3 cellular contexts compared by ENCODE assay signal in the genomic region with DNA sequence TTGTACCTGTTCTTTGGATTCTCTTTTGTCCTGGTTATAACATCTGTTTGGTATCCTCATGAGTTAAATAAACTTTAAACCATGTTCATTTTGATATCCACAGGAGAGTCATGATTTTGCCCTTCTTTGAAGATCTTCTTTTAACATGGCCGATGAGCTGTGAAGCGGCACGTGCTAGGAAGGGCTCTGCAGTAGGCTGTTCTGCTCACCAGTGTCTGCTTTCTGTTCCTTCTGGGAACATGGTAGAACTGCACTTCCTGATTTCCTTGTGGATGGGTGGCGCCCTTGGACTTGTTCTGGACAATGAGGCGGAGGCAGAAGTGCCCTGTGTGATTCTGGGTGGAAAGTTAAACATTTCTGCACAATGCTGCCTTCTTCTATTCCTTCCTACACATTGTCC.
A peak's percentile ranks its signal among the peaks of the same experiment; 100 is the strongest.
TF ChIP-seq lines count a peak whose summit lies in the region.

No MANE protein-coding gene starts in this region.

TF ChIP-seq in GM23338, 12 proteins besides CTCF, POLR2A, EP300 and RAD21:
- peak; percentile 55; the same call in 1 of the 2 replicates for TF ChIP-seq ZNF331 (CRISPR knock-in tag; IDR thresholded peaks at IDR 0.05; ENCODE audit: low read depth)
- no peak for TF ChIP-seq STAT1 (IDR thresholded peaks at IDR 0.05; ENCODE audit: unreplicated experiment)
TF ChIP-seq in GM23338: peak in this region for 1.

TF ChIP-seq in HEK293, 187 proteins besides CTCF, POLR2A, EP300 and RAD21:
- TF ChIP-seq, protein P1, sequence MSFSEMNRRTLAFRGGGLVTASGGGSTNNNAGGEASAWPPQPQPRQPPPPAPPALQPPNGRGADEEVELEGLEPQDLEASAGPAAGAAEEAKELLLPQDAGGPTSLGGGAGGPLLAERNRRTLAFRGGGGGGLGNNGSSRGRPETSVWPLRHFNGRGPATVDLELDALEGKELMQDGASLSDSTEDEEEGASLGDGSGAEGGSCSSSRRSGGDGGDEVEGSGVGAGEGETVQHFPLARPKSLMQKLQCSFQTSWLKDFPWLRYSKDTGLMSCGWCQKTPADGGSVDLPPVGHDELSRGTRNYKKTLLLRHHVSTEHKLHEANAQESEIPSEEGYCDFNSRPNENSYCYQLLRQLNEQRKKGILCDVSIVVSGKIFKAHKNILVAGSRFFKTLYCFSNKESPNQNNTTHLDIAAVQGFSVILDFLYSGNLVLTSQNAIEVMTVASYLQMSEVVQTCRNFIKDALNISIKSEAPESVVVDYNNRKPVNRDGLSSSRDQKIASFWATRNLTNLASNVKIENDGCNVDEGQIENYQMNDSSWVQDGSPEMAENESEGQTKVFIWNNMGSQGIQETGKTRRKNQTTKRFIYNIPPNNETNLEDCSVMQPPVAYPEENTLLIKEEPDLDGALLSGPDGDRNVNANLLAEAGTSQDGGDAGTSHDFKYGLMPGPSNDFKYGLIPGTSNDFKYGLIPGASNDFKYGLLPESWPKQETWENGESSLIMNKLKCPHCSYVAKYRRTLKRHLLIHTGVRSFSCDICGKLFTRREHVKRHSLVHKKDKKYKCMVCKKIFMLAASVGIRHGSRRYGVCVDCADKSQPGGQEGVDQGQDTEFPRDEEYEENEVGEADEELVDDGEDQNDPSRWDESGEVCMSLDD (tag by site-specific recombination; IDR thresholded peaks at IDR 0.05): no peak
- peak; percentile 42 for TF ChIP-seq SETDB1 (IDR thresholded peaks at IDR 0.05; ENCODE audit: insufficient read length, low read length)

TF ChIP-seq in H1, 55 proteins besides CTCF, POLR2A, EP300 and RAD21:
- TF ChIP-seq ZNF274 (IDR thresholded peaks at IDR 0.05; ENCODE audit: borderline replicate concordance, extremely low read depth, low read length): no peak
- no peak for TF ChIP-seq TAF1 (IDR thresholded peaks at IDR 0.05; ENCODE audit: low read depth, low read length)
- TF ChIP-seq, protein P2, sequence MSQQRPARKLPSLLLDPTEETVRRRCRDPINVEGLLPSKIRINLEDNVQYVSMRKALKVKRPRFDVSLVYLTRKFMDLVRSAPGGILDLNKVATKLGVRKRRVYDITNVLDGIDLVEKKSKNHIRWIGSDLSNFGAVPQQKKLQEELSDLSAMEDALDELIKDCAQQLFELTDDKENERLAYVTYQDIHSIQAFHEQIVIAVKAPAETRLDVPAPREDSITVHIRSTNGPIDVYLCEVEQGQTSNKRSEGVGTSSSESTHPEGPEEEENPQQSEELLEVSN (IDR thresholded peaks at IDR 0.05): no peak
- TF ChIP-seq, protein P3, sequence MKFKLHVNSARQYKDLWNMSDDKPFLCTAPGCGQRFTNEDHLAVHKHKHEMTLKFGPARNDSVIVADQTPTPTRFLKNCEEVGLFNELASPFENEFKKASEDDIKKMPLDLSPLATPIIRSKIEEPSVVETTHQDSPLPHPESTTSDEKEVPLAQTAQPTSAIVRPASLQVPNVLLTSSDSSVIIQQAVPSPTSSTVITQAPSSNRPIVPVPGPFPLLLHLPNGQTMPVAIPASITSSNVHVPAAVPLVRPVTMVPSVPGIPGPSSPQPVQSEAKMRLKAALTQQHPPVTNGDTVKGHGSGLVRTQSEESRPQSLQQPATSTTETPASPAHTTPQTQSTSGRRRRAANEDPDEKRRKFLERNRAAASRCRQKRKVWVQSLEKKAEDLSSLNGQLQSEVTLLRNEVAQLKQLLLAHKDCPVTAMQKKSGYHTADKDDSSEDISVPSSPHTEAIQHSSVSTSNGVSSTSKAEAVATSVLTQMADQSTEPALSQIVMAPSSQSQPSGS (IDR thresholded peaks at IDR 0.05; ENCODE audit: low read length): no peak
- TF ChIP-seq KDM5A (IDR thresholded peaks at IDR 0.05; ENCODE audit: low read length): no peak
- TF ChIP-seq NRF1 (IDR thresholded peaks at IDR 0.05; ENCODE audit: low read depth, low read length): no peak
- no peak for TF ChIP-seq SP1 (IDR thresholded peaks at IDR 0.05; ENCODE audit: low read depth, low read length)
- TF ChIP-seq CHD1 (IDR thresholded peaks at IDR 0.05; ENCODE audit: low read depth, low read length): no peak
- TF ChIP-seq, protein P4, sequence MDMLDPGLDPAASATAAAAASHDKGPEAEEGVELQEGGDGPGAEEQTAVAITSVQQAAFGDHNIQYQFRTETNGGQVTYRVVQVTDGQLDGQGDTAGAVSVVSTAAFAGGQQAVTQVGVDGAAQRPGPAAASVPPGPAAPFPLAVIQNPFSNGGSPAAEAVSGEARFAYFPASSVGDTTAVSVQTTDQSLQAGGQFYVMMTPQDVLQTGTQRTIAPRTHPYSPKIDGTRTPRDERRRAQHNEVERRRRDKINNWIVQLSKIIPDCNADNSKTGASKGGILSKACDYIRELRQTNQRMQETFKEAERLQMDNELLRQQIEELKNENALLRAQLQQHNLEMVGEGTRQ (IDR thresholded peaks at IDR 0.05; ENCODE audit: low read length): no peak
- TF ChIP-seq BCL11A (IDR thresholded peaks at IDR 0.05; ENCODE audit: low read depth in 2 of 2, low read length in 2 of 2): no peak
- TF ChIP-seq RXRA (IDR thresholded peaks at IDR 0.05; ENCODE audit: insufficient read depth, low read depth, low read length): no peak
- no peak for TF ChIP-seq GTF2F1 (IDR thresholded peaks at IDR 0.05; ENCODE audit: borderline replicate concordance, low read depth, low read length)
- no peak for TF ChIP-seq SIRT6 (IDR thresholded peaks at IDR 0.05; ENCODE audit: low read length)
- TF ChIP-seq EZH2 (IDR thresholded peaks at IDR 0.05; ENCODE audit: low read depth, low read length, severe bottlenecking): no peak
- TF ChIP-seq SP2 (IDR thresholded peaks at IDR 0.05; ENCODE audit: low read length): no peak
- TF ChIP-seq BRCA1 (IDR thresholded peaks at IDR 0.05; ENCODE audit: low read depth, low read length): no peak
- no peak for TF ChIP-seq CEBPB (IDR thresholded peaks at IDR 0.05; ENCODE audit: low read depth, low read length)
- TF ChIP-seq, protein P5, sequence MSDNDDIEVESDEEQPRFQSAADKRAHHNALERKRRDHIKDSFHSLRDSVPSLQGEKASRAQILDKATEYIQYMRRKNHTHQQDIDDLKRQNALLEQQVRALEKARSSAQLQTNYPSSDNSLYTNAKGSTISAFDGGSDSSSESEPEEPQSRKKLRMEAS (IDR thresholded peaks at IDR 0.05): no peak
